Comparison of ENCODE assay signal across 2 cellular contexts in the genomic region with DNA sequence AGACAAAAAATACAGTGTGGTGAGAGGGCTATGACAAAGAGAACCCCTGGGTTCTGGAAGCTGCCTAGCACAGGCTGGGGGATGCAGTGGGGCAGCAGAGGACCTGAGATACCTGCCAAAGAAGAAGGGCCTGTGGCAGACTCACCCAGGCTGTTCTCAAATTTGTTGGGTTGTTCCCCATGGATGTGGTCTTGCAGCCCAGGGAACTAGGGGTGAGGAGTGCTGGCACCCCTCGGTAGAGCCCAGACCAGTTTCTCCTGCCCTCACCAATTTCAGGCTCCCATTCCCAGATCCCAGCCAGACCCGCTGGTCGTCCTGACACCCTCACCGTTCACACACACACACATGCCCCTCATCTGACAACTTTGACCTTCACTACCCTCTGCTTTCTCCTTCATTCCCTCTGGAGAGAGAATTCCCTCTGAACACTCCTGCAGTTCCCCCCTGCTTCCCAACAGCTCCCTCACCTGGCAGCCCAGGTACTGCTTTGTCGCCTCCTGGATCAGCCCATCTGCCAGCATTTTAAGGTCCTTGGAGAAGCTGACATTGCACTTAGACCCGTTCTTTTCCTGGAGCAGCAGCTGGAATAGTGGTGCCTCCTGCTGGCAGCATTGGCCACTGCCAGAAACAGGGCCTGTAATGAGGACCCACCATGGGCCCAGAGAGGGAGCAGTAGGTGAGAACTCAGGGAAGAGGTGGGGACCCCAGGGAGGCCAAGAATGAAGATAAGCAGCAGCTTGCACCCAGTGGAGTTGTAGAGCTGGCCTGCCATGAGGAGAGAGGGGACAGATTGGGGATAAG.
A peak's percentile ranks its signal among the peaks of the same experiment; 100 is the strongest.
TF ChIP-seq lines count a peak whose summit lies in the region.

No MANE protein-coding gene starts in this region.

TF ChIP-seq in WTC11, 78 proteins besides CTCF, POLR2A, EP300 and RAD21 (continued from another document):
- TF ChIP-seq, protein P1, sequence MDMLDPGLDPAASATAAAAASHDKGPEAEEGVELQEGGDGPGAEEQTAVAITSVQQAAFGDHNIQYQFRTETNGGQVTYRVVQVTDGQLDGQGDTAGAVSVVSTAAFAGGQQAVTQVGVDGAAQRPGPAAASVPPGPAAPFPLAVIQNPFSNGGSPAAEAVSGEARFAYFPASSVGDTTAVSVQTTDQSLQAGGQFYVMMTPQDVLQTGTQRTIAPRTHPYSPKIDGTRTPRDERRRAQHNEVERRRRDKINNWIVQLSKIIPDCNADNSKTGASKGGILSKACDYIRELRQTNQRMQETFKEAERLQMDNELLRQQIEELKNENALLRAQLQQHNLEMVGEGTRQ (CRISPR knock-in tag; IDR thresholded peaks at IDR 0.05) = no peak
- no peak for TF ChIP-seq EMX1 (CRISPR knock-in tag; IDR thresholded peaks at IDR 0.05)
- TF ChIP-seq ZNF423 (CRISPR knock-in tag; IDR thresholded peaks at IDR 0.05) = no peak
- TF ChIP-seq SOX15 (CRISPR knock-in tag; IDR thresholded peaks at IDR 0.05) = no peak
- no peak for TF ChIP-seq IRF2 (CRISPR knock-in tag; IDR thresholded peaks at IDR 0.05; ENCODE audit: borderline replicate concordance, low read depth)
- no peak for TF ChIP-seq GTF2I (CRISPR knock-in tag; conservative IDR thresholded peaks at IDR 0.05)
- TF ChIP-seq SMAD4 (CRISPR knock-in tag; IDR thresholded peaks at IDR 0.05) = no peak
- TF ChIP-seq, protein P2, sequence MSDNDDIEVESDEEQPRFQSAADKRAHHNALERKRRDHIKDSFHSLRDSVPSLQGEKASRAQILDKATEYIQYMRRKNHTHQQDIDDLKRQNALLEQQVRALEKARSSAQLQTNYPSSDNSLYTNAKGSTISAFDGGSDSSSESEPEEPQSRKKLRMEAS (CRISPR knock-in tag; IDR thresholded peaks at IDR 0.05) = 0 out of 2 replicates have a peak, but pooled peaks have one; percentile 42

TF ChIP-seq in HepG2, 621 proteins besides CTCF, POLR2A, EP300 and RAD21 (continued from another document and continues in another):
- TF ChIP-seq, protein P3, sequence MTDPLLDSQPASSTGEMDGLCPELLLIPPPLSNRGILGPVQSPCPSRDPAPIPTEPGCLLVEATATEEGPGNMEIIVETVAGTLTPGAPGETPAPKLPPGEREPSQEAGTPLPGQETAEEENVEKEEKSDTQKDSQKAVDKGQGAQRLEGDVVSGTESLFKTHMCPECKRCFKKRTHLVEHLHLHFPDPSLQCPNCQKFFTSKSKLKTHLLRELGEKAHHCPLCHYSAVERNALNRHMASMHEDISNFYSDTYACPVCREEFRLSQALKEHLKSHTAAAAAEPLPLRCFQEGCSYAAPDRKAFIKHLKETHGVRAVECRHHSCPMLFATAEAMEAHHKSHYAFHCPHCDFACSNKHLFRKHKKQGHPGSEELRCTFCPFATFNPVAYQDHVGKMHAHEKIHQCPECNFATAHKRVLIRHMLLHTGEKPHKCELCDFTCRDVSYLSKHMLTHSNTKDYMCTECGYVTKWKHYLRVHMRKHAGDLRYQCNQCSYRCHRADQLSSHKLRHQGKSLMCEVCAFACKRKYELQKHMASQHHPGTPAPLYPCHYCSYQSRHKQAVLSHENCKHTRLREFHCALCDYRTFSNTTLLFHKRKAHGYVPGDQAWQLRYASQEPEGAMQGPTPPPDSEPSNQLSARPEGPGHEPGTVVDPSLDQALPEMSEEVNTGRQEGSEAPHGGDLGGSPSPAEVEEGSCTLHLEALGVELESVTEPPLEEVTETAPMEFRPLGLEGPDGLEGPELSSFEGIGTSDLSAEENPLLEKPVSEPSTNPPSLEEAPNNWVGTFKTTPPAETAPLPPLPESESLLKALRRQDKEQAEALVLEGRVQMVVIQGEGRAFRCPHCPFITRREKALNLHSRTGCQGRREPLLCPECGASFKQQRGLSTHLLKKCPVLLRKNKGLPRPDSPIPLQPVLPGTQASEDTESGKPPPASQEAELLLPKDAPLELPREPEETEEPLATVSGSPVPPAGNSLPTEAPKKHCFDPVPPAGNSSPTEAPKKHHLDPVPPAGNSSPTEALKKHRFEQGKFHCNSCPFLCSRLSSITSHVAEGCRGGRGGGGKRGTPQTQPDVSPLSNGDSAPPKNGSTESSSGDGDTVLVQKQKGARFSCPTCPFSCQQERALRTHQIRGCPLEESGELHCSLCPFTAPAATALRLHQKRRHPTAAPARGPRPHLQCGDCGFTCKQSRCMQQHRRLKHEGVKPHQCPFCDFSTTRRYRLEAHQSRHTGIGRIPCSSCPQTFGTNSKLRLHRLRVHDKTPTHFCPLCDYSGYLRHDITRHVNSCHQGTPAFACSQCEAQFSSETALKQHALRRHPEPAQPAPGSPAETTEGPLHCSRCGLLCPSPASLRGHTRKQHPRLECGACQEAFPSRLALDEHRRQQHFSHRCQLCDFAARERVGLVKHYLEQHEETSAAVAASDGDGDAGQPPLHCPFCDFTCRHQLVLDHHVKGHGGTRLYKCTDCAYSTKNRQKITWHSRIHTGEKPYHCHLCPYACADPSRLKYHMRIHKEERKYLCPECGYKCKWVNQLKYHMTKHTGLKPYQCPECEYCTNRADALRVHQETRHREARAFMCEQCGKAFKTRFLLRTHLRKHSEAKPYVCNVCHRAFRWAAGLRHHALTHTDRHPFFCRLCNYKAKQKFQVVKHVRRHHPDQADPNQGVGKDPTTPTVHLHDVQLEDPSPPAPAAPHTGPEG (CRISPR knock-in tag; IDR thresholded peaks at IDR 0.05) = no peak
- TF ChIP-seq, protein P4, sequence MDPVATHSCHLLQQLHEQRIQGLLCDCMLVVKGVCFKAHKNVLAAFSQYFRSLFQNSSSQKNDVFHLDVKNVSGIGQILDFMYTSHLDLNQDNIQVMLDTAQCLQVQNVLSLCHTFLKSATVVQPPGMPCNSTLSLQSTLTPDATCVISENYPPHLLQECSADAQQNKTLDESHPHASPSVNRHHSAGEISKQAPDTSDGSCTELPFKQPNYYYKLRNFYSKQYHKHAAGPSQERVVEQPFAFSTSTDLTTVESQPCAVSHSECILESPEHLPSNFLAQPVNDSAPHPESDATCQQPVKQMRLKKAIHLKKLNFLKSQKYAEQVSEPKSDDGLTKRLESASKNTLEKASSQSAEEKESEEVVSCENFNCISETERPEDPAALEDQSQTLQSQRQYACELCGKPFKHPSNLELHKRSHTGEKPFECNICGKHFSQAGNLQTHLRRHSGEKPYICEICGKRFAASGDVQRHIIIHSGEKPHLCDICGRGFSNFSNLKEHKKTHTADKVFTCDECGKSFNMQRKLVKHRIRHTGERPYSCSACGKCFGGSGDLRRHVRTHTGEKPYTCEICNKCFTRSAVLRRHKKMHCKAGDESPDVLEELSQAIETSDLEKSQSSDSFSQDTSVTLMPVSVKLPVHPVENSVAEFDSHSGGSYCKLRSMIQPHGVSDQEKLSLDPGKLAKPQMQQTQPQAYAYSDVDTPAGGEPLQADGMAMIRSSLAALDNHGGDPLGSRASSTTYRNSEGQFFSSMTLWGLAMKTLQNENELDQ (CRISPR knock-in tag; IDR thresholded peaks at IDR 0.05; ENCODE audit: borderline replicate concordance) = no peak
- TF ChIP-seq, protein P5, sequence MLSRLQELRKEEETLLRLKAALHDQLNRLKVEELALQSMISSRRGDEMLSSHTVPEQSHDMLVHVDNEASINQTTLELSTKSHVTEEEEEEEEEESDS (CRISPR knock-in tag; IDR thresholded peaks at IDR 0.05; ENCODE audit: borderline replicate concordance) = no peak
- TF ChIP-seq, protein P6, sequence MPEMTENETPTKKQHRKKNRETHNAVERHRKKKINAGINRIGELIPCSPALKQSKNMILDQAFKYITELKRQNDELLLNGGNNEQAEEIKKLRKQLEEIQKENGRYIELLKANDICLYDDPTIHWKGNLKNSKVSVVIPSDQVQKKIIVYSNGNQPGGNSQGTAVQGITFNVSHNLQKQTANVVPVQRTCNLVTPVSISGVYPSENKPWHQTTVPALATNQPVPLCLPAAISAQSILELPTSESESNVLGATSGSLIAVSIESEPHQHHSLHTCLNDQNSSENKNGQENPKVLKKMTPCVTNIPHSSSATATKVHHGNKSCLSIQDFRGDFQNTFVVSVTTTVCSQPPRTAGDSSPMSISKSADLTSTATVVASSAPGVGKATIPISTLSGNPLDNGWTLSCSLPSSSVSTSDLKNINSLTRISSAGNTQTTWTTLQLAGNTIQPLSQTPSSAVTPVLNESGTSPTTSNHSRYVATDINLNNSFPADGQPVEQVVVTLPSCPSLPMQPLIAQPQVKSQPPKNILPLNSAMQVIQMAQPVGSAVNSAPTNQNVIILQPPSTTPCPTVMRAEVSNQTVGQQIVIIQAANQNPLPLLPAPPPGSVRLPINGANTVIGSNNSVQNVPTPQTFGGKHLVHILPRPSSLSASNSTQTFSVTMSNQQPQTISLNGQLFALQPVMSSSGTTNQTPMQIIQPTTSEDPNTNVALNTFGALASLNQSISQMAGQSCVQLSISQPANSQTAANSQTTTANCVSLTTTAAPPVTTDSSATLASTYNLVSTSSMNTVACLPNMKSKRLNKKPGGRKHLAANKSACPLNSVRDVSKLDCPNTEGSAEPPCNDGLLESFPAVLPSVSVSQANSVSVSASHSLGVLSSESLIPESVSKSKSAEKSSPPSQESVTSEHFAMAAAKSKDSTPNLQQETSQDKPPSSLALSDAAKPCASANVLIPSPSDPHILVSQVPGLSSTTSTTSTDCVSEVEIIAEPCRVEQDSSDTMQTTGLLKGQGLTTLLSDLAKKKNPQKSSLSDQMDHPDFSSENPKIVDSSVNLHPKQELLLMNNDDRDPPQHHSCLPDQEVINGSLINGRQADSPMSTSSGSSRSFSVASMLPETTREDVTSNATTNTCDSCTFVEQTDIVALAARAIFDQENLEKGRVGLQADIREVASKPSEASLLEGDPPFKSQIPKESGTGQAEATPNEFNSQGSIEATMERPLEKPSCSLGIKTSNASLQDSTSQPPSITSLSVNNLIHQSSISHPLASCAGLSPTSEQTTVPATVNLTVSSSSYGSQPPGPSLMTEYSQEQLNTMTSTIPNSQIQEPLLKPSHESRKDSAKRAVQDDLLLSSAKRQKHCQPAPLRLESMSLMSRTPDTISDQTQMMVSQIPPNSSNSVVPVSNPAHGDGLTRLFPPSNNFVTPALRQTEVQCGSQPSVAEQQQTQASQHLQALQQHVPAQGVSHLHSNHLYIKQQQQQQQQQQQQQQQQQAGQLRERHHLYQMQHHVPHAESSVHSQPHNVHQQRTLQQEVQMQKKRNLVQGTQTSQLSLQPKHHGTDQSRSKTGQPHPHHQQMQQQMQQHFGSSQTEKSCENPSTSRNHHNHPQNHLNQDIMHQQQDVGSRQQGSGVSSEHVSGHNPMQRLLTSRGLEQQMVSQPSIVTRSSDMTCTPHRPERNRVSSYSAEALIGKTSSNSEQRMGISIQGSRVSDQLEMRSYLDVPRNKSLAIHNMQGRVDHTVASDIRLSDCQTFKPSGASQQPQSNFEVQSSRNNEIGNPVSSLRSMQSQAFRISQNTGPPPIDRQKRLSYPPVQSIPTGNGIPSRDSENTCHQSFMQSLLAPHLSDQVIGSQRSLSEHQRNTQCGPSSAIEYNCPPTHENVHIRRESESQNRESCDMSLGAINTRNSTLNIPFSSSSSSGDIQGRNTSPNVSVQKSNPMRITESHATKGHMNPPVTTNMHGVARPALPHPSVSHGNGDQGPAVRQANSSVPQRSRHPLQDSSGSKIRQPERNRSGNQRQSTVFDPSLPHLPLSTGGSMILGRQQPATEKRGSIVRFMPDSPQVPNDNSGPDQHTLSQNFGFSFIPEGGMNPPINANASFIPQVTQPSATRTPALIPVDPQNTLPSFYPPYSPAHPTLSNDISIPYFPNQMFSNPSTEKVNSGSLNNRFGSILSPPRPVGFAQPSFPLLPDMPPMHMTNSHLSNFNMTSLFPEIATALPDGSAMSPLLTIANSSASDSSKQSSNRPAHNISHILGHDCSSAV (CRISPR knock-in tag; IDR thresholded peaks at IDR 0.05; ENCODE audit: borderline replicate concordance) = no peak
- no peak for TF ChIP-seq MTA1 (CRISPR knock-in tag; IDR thresholded peaks at IDR 0.05; ENCODE audit: borderline replicate concordance)
- TF ChIP-seq KAT8 (CRISPR knock-in tag; IDR thresholded peaks at IDR 0.05) = peak; percentile 43; the same call in 1 of the 2 replicates
- no peak for TF ChIP-seq NPAS2 (CRISPR knock-in tag; IDR thresholded peaks at IDR 0.05; ENCODE audit: borderline replicate concordance)
- TF ChIP-seq, protein P7, sequence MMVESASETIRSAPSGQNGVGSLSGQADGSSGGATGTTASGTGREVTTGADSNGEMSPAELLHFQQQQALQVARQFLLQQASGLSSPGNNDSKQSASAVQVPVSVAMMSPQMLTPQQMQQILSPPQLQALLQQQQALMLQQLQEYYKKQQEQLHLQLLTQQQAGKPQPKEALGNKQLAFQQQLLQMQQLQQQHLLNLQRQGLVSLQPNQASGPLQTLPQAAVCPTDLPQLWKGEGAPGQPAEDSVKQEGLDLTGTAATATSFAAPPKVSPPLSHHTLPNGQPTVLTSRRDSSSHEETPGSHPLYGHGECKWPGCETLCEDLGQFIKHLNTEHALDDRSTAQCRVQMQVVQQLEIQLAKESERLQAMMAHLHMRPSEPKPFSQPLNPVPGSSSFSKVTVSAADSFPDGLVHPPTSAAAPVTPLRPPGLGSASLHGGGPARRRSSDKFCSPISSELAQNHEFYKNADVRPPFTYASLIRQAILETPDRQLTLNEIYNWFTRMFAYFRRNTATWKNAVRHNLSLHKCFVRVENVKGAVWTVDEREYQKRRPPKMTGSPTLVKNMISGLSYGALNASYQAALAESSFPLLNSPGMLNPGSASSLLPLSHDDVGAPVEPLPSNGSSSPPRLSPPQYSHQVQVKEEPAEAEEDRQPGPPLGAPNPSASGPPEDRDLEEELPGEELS (CRISPR knock-in tag; IDR thresholded peaks at IDR 0.05) = no peak
- no peak for TF ChIP-seq ZNF543 (CRISPR knock-in tag; IDR thresholded peaks at IDR 0.05)
- TF ChIP-seq RXRA (CRISPR knock-in tag; IDR thresholded peaks at IDR 0.05) = peak; percentile 50; the same call in 1 of the 2 replicates
- no peak for TF ChIP-seq RBM22 (optimal IDR thresholded peaks at IDR 0.05; ENCODE audit: low read length)
- no peak for TF ChIP-seq NR2F2 (IDR thresholded peaks at IDR 0.05; ENCODE audit: borderline replicate concordance, low read depth)
- TF ChIP-seq ZNF7 (CRISPR knock-in tag; IDR thresholded peaks at IDR 0.05) = no peak
- TF ChIP-seq ZNF598 (CRISPR knock-in tag; IDR thresholded peaks at IDR 0.05; ENCODE audit: borderline replicate concordance) = 0 out of 2 replicates have a peak, but pooled peaks have one; percentile 35
- TF ChIP-seq, protein P8, sequence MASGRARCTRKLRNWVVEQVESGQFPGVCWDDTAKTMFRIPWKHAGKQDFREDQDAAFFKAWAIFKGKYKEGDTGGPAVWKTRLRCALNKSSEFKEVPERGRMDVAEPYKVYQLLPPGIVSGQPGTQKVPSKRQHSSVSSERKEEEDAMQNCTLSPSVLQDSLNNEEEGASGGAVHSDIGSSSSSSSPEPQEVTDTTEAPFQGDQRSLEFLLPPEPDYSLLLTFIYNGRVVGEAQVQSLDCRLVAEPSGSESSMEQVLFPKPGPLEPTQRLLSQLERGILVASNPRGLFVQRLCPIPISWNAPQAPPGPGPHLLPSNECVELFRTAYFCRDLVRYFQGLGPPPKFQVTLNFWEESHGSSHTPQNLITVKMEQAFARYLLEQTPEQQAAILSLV (CRISPR knock-in tag; IDR thresholded peaks at IDR 0.05; ENCODE audit: borderline replicate concordance) = no peak
- TF ChIP-seq ZNF530 (CRISPR knock-in tag; IDR thresholded peaks at IDR 0.05; ENCODE audit: low read depth) = no peak
- peak; percentile 78 for TF ChIP-seq MAFF (IDR thresholded peaks at IDR 0.05; ENCODE audit: low read depth, low read length)
- TF ChIP-seq ZEB1 (IDR thresholded peaks at IDR 0.05; ENCODE audit: insufficient replicate concordance, low read depth) = peak; percentile 59
- TF ChIP-seq MED1 (CRISPR knock-in tag; IDR thresholded peaks at IDR 0.05) = peak; percentile 40; the same call in 1 of the 2 replicates
- TF ChIP-seq ZNF34 (CRISPR knock-in tag; IDR thresholded peaks at IDR 0.05; ENCODE audit: borderline replicate concordance) = no peak
- TF ChIP-seq ATF7-NPFF (CRISPR knock-in tag; IDR thresholded peaks at IDR 0.05; ENCODE audit: low read depth) = no peak
- TF ChIP-seq, protein P9, sequence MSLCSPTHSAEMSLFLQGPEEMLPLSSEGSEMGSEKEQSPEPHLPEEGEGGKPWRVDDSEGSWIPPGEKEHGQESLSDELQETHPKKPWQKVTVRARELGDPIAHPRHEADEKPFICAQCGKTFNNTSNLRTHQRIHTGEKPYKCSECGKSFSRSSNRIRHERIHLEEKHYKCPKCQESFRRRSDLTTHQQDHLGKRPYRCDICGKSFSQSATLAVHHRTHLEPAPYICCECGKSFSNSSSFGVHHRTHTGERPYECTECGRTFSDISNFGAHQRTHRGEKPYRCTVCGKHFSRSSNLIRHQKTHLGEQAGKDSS (CRISPR knock-in tag; IDR thresholded peaks at IDR 0.05; ENCODE audit: borderline replicate concordance, low read depth) = peak; percentile 65; the same call in 1 of the 2 replicates
